Comparison of ENCODE assay signal across 8 cellular contexts in the genomic region with DNA sequence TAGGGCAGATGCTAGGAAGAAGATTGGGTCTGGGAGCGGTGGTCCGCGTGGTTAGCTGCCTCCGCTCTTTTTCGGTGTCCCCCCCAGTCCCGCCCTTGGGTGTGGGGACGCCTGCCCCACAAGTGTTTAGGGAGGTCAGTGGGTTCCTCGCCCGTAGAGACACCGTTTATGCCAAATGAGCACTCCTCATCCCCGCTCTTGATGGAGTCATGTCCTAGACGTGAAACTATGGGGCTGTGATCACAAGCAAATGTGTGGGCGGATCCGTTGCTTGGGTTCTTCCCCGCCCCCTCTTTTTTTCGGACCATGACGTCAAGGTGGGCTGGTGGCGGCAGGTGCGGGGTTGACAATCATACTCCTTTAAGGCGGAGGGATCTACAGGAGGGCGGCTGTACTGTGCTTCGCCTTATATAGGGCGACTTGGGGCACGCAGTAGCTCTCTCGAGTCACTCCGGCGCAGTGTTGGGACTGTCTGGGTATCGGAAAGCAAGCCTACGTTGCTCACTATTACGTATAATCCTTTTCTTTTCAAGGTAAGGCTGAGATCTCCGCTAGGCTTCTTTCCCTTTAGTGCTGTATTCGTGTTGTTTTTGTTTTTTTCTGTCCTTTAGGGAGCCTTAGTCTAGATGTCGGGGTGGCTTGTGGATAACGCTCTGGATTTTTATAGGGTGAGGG. TPM values are rescaled to one million over a fixed set of nuclear protein-coding genes. Genes with fewer than 3 reads are reported as not detected.
DNase-seq lines count a peak whose midpoint lies in the region; ATAC-seq, FAIRE-seq and TF ChIP-seq lines count a peak whose summit lies in the region.

A gene (plus strand): TSS at position 439 of the 675 bp plus-strand sequence. CDS start 1,529 bp downstream, outside the sequence.

- peaks cover 8% of the 10 kb centered on the region for H3K4me1 ChIP-seq in cardiac muscle cell (ENCODE audit: low read depth)
- peaks cover 2 to 10% of the 10 kb centered on the region in 2 experiments for H3K4me1 ChIP-seq in trophoblast cell (ENCODE audit: control insufficient read depth in 1 of 2, insufficient read depth in 2 of 2, low read length in 2 of 2)
- peaks cover 0 to 42% (median 18%) of the 10 kb centered on the region in 4 donors for H3K4me1 ChIP-seq in tibial nerve

- no peak within 1 kb of the TSS for H3K23ac ChIP-seq in trophoblast cell (ENCODE audit: low read length)

- peak within 1 kb of the TSS; percentile 60 for H2BK5ac ChIP-seq in trophoblast cell (ENCODE audit: low read depth, low read length, poor library complexity)

- peaks cover 5% of the 10 kb centered on the region for H3K27me3 Mint-ChIP-seq in activated naive CD8-positive, alpha-beta T cell treated with anti-CD3 and anti-CD28 coated beads, Interleukin-2, amount 50 U/mL, for 24 hours

- H3K79me2 ChIP-seq in SU-DHL-6 (ENCODE audit: insufficient read depth, low read length) (peaks cover 39% of the 10 kb centered on the region), trophoblast cell (ENCODE audit: control insufficient read depth, insufficient read depth, low read length, poor library complexity) (peaks cover 21% of the 10 kb centered on the region)

- peaks cover 44% of the 10 kb centered on the region for H3K36me3 ChIP-seq in SU-DHL-6 (ENCODE audit: low read length)
- peaks cover 30% of the 10 kb centered on the region for H3K36me3 ChIP-seq in cardiac muscle cell
- peaks cover 13 to 31% of the 10 kb centered on the region in 2 experiments for H3K36me3 ChIP-seq in trophoblast cell (ENCODE audit: control insufficient read depth in 1 of 2, insufficient read depth in 2 of 2, low read length in 2 of 2)
- peaks cover 5 to 32% (median 6%) of the 10 kb centered on the region in 3 donors for H3K36me3 ChIP-seq in tibial nerve

- H3K27me3 ChIP-seq in SU-DHL-6 (ENCODE audit: low read length) (no peaks in the 10 kb centered on the region), cardiac muscle cell (no peaks in the 10 kb centered on the region), trophoblast cell (ENCODE audit: insufficient read depth, low read length) (no peaks in the 10 kb centered on the region), tibial nerve (no peaks in the 10 kb centered on the region)

- H3K27ac ChIP-seq in SU-DHL-6 (ENCODE audit: low read depth, low read length) (peak within 1 kb of the TSS; percentile 85), cardiac muscle cell (peak within 1 kb of the TSS; percentile 91), trophoblast cell (ENCODE audit: low read depth, low read length) (peak within 1 kb of the TSS; percentile 82), tibial nerve (peak within 1 kb of the TSS; percentile 95 to 100 (median 98))

- H2AK5ac ChIP-seq in trophoblast cell (ENCODE audit: low read length): peak within 1 kb of the TSS; percentile 70

- peak within 1 kb of the TSS; percentile 94 for H3K14ac ChIP-seq in trophoblast cell (ENCODE audit: low read length)

- no peaks in the 10 kb centered on the region for H3K9me3 Mint-ChIP-seq in activated naive CD8-positive, alpha-beta T cell treated with anti-CD3 and anti-CD28 coated beads, Interleukin-2, amount 50 U/mL, for 24 hours

- DNase-seq in GM12891 (ENCODE audit: insufficient read length, low spot score): peak; percentile 86
- DNase-seq in NCI-H1417 (lab: John Stamatoyannopoulos, UW): peak; percentile 92 to 97 (median 97)
- DNase-seq in activated naive CD8-positive, alpha-beta T cell treated with anti-CD3 and anti-CD28 coated beads, Interleukin-2, amount 50 U/mL, for 24 hours: peak; percentile 94
- DNase-seq in cardiac muscle cell (ENCODE audit: low read depth in 1 of 2, low spot score in 1 of 2): peak; percentile 97 to 99
- DNase-seq in trophoblast cell: peak; percentile 98
- DNase-seq in tibial nerve (ENCODE audit: low spot score in 2 of 2): peak; percentile 92 to 96

- no CpG with 5 or more reads among the region's 34 CpGs for WGBS in trophoblast cell (ENCODE audit: extremely low coverage, insufficient coverage, insufficient read length)
- 0% methylated on average over 30 to 34 of the region's 34 CpGs for whole genome bisulfite sequencing in tibial nerve, 2 donors

- peak within 1 kb of the TSS; percentile 96 for H3K4me3 ChIP-seq in SU-DHL-6 (ENCODE audit: insufficient read depth, low read length, poor library complexity, severe bottlenecking)
- peak within 1 kb of the TSS; percentile 93 for H3K4me3 ChIP-seq in cardiac muscle cell
- H3K4me3 ChIP-seq in trophoblast cell (ENCODE audit: low read depth, low read length): peak within 1 kb of the TSS; percentile 88
- H3K4me3 ChIP-seq in tibial nerve: peak within 1 kb of the TSS; percentile 73 to 95 (median 84)

- H3K4me3 Mint-ChIP-seq in activated naive CD8-positive, alpha-beta T cell treated with anti-CD3 and anti-CD28 coated beads, Interleukin-2, amount 50 U/mL, for 24 hours: peak within 1 kb of the TSS; percentile 100

- no peaks in the 10 kb centered on the region for H3K9me2 ChIP-seq in SU-DHL-6 (replicated peaks; ENCODE audit: insufficient read depth, low read length)

- peak within 1 kb of the TSS; percentile 100 for H3K27ac Mint-ChIP-seq in activated naive CD8-positive, alpha-beta T cell treated with anti-CD3 and anti-CD28 coated beads, Interleukin-2, amount 50 U/mL, for 24 hours

- H4K12ac ChIP-seq in trophoblast cell (ENCODE audit: low read depth, low read length): peak within 1 kb of the TSS; percentile 57

- H3K4ac ChIP-seq in trophoblast cell (ENCODE audit: low read depth, low read length): peak within 1 kb of the TSS; percentile 100

- H3F3A ChIP-seq in SU-DHL-6 (ENCODE audit: insufficient read depth): peaks cover 51% of the 10 kb centered on the region

- H2AFZ ChIP-seq in SU-DHL-6 (ENCODE audit: low read depth, low read length, severe bottlenecking) (peak within 1 kb of the TSS; percentile 80), trophoblast cell (ENCODE audit: insufficient read depth, low read length, poor library complexity) (peak within 1 kb of the TSS; percentile 61)

- TF ChIP-seq POLR2A in GM12891 (IDR thresholded peaks at IDR 0.05; ENCODE audit: low read depth, low read length) (peak; percentile 100), tibial nerve (IDR thresholded peaks at IDR 0.05) (peak; percentile 97 to 98)

- H2BK12ac ChIP-seq in trophoblast cell (ENCODE audit: low read length): peak within 1 kb of the TSS; percentile 7

- peak within 1 kb of the TSS; percentile 88 for H4K91ac ChIP-seq in trophoblast cell (ENCODE audit: low read depth, low read length)

- H3K18ac ChIP-seq in trophoblast cell (ENCODE audit: low read length): peak within 1 kb of the TSS; percentile 71

- H3K36me3 Mint-ChIP-seq in activated naive CD8-positive, alpha-beta T cell treated with anti-CD3 and anti-CD28 coated beads, Interleukin-2, amount 50 U/mL, for 24 hours (ENCODE audit: low read depth): peaks cover 50% of the 10 kb centered on the region

- peak; percentile 26 to 100 for TF ChIP-seq EP300 in tibial nerve (IDR thresholded peaks at IDR 0.05)

- peak within 1 kb of the TSS; percentile 90 for H3K9ac ChIP-seq in SU-DHL-6 (ENCODE audit: low read length)
- peak within 1 kb of the TSS; percentile 95 for H3K9ac ChIP-seq in trophoblast cell (ENCODE audit: low read length)

- peak; percentile 95 for FAIRE-seq in GM12891 (lab: Jason Lieb, UNC)

- H3K4me1 Mint-ChIP-seq in activated naive CD8-positive, alpha-beta T cell treated with anti-CD3 and anti-CD28 coated beads, Interleukin-2, amount 50 U/mL, for 24 hours: peaks cover 59% of the 10 kb centered on the region

- H4K20me1 ChIP-seq in SU-DHL-6 (ENCODE audit: low read depth, low read length): peaks cover 44% of the 10 kb centered on the region

- peak within 1 kb of the TSS; percentile 74 for H3K4me2 ChIP-seq in SU-DHL-6 (ENCODE audit: low read depth, low read length, poor library complexity, severe bottlenecking)
- H3K4me2 ChIP-seq in trophoblast cell (ENCODE audit: low read length): peak within 1 kb of the TSS; percentile 86

- ATAC-seq in HG02763 (IDR thresholded peaks at IDR 0.05; ENCODE audit: unreplicated experiment): peak; percentile 56
- peak; percentile 74 for ATAC-seq in activated naive CD8-positive, alpha-beta T cell treated with anti-CD3 and anti-CD28 coated beads, Interleukin-2, amount 50 U/mL, for 24 hours

- peak within 1 kb of the TSS; percentile 78 for H2BK120ac ChIP-seq in trophoblast cell (ENCODE audit: insufficient read depth, low read length, poor library complexity)

- H3K9me3 ChIP-seq in SU-DHL-6 (ENCODE audit: insufficient read depth, low read length): no peaks in the 10 kb centered on the region
- H3K9me3 ChIP-seq in cardiac muscle cell (ENCODE audit: low read depth): no peaks in the 10 kb centered on the region
- peaks cover 1% of the 10 kb centered on the region for H3K9me3 ChIP-seq in trophoblast cell (ENCODE audit: insufficient read depth, low read depth, low read length)
- no peaks in the 10 kb centered on the region for H3K9me3 ChIP-seq in tibial nerve

- H4K8ac ChIP-seq in trophoblast cell (ENCODE audit: low read depth, low read length): peak within 1 kb of the TSS; percentile 84

- TF ChIP-seq CTCF in SU-DHL-6 (IDR thresholded peaks at IDR 0.05; ENCODE audit: insufficient read depth, low read length, poor library complexity, severe bottlenecking): no peak
- no peak for TF ChIP-seq CTCF in cardiac muscle cell (IDR thresholded peaks at IDR 0.05; ENCODE audit: low read depth, low read length)
- no peak for TF ChIP-seq CTCF in tibial nerve (IDR thresholded peaks at IDR 0.05)

- peaks cover 16% of the 10 kb centered on the region for H3K79me1 ChIP-seq in trophoblast cell (ENCODE audit: low read length)

TF ChIP-seq in GM12891, 5 proteins besides CTCF, POLR2A, EP300 and RAD21:
- TF ChIP-seq POU2F2 (IDR thresholded peaks at IDR 0.05; ENCODE audit: low read depth, low read length) (peak; percentile 99), POLR2AphosphoS5 (IDR thresholded peaks at IDR 0.05; ENCODE audit: low read depth, low read length) (peak; percentile 100), SPI1 (IDR thresholded peaks at IDR 0.05; ENCODE audit: low read depth, low read length) (no peak), PAX5 (IDR thresholded peaks at IDR 0.05; ENCODE audit: insufficient read depth, low read length, severe bottlenecking) (peak; percentile 51), TAF1 (IDR thresholded peaks at IDR 0.05; ENCODE audit: low read depth, low read length) (peak; percentile 100)

RNA-seq across cellular contexts. Expression of the gene that starts here (rescaled TPM):
- 869 TPM for polyA plus RNA-seq in GM12891 (2012; ENCODE audit: low read depth, missing spikeins)
- total RNA-seq in cardiac muscle cell (865 and 876 TPM in 2 replicates), tibial nerve (100 to 1,000 TPM; 485 to 580 (median 543) TPM)
- polyA plus RNA-seq in cardiac muscle cell: 665 and 702 TPM in 2 replicates
- 916 and 940 TPM in 2 replicates for polyA plus RNA-seq in trophoblast cell (2013)

Comparison
In these comparisons a context has a peak if more than half of its experiments do, and no peak if none do; other contexts are left out.
1. Peak in every context shown above with its lines: DNase-seq, ATAC-seq, H3K4me3 ChIP-seq and H3K27ac ChIP-seq.